ENCODE assay signal across 1 cellular context in the genomic region with DNA sequence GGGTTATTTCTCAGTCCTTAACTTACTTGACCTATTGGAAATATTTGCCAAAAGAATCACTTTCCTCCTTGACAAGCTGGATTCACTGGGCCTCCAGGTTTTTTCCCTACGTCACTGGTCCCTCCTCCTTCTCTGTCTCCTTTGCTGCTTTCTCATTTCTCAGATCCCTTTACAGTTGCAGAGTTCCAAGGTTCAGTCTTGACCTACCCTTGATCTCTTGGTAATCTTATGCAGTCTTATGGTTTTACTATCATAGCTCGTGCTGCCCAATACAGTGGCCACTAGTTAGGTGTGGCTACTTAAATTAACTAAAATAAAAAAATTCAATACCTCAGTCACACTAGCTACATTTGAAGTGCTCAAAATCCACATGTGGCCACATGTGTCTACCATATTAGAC.
TF ChIP-seq lines count a peak whose summit lies in the region.

No MANE protein-coding gene starts in this region.

TF ChIP-seq in GM12878, 131 proteins besides CTCF, POLR2A, EP300 and RAD21 (continued from another document):
- TF ChIP-seq NFXL1 (IDR thresholded peaks at IDR 0.05; ENCODE audit: borderline replicate concordance) (no peak), E2F4 (IDR thresholded peaks at IDR 0.05; ENCODE audit: low read depth, low read length) (no peak), NRF1 (conservative IDR thresholded peaks at IDR 0.05; ENCODE audit: low read depth, low read length) (no peak), ATF2 (IDR thresholded peaks at IDR 0.05; ENCODE audit: low read length) (no peak)
